In the genomic region with DNA sequence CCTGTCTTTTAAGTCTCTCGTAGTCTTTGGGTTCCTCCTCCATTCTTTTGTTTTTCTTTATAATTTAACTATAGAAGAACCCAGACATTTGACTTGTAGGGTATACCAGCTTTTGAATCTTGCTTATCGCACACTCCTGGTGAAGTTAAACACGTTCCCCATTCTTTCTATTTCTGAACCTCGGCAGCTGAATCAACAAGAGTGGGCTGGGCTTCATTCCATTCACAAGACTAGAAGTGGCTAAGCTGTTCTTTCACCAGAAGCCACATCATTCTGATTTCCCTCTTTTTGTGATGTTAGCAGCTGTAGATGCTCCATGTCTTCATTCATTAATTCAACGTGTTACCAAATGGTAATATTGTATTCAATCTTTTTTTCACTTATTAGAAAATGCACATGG, we compare ENCODE assay signal across 23 cellular contexts.
DNase-seq lines count a peak whose midpoint lies in the region; ATAC-seq and TF ChIP-seq lines count a peak whose summit lies in the region.
"Had no signal": no experiment of that assay in that cellular context is flagged by ENCODE, and none has a peak within 500 bp of the region (broad histone marks: within the 10 kb centered on the region; RNA-seq: fewer than 3 reads in every experiment).

No MANE protein-coding gene starts in this region.

- peak; percentile 75 for DNase-seq in DMS53 (lab: John Stamatoyannopoulos, UW)
- DNase-seq in NCI-H146 (lab: John Stamatoyannopoulos, UW), result peak; percentile 84
- DNase-seq in SHP77 (lab: John Stamatoyannopoulos, UW), result peak; percentile 24 to 37
- DNase-seq in myocyte (ENCODE audit: low read depth), result peak; percentile 89
- DNase-seq in activated naive CD4-positive, alpha-beta T cell (lab: John Stamatoyannopoulos, UW), result no peak
- no peak for DNase-seq in retina
- DNase-seq in right lobe of liver, result no peak
- DNase-seq: activated CD4-positive, alpha-beta T cell treated with anti-CD3 and anti-CD28 coated beads for 36 hours; activated gamma-delta T cell; activated naive CD8-positive, alpha-beta T cell treated with anti-CD3 and anti-CD28 coated beads, Interleukin-2, amount 50 U/mL, for 24 hours; effector CD4-positive, alpha-beta T cell; H9; kidney; lower lobe of right lung; NCI-H1436; NCI-H226; right cardiac atrium; stimulated activated CD4-positive, alpha-beta T cell treated with anti-CD3 and anti-CD28 coated beads, Interleukin-12 subunit alpha, Interleukin-12 subunit beta, amount 100 ng/mL, for 4 hours; stimulated activated naive B cell treated with anti-CD40 and anti-IgM and Interleukin-4, amounts not matched to agents 10 μg/mL and 1 μg/mL and 100 μg/mL, for 72 hours had no signal

- no peaks in the 10 kb centered on the region for H3K4me1 ChIP-seq in right lobe of liver
- H3K4me1 ChIP-seq: lower lobe of right lung, parathyroid adenoma had no signal

- intact Hi-C loops in right lobe of liver (cut with DNase I), result loop anchor here in 1 of 2 donors (10.0 kb wide), 1 partner anchor 275 kb away; no protein-coding TSS in a partner anchor

- WGBS in right lobe of liver (ENCODE audit: insufficient coverage, low coverage, low lambda C conversion rate, missing lambda C conversion rate), result 46% methylated on average over 5 of the region's 5 CpGs

- H3K27me3 ChIP-seq in right lobe of liver, result no peaks in the 10 kb centered on the region

- TF ChIP-seq CTCF in right lobe of liver (IDR thresholded peaks at IDR 0.05), result no peak

- H3K4me3 ChIP-seq in right lobe of liver, result no peak overlapping the region
- H3K4me3 ChIP-seq: lower lobe of right lung had no signal

- TF ChIP-seq POLR2A in right lobe of liver (IDR thresholded peaks at IDR 0.05), result no peak

- H3K9me3 ChIP-seq in right lobe of liver, result no peaks in the 10 kb centered on the region
- H3K9me3 ChIP-seq: lower lobe of right lung had no signal

- H3K36me3 ChIP-seq in right lobe of liver, result no peaks in the 10 kb centered on the region
- H3K36me3 ChIP-seq: lower lobe of right lung had no signal

- ATAC-seq in HG03196 (IDR thresholded peaks at IDR 0.05; ENCODE audit: unreplicated experiment), result no peak
- no peak for ATAC-seq in right lobe of liver
- ATAC-seq: activated CD4-positive, alpha-beta T cell treated with anti-CD3 and anti-CD28 coated beads for 36 hours; activated naive CD8-positive, alpha-beta T cell treated with anti-CD3 and anti-CD28 coated beads, Interleukin-2, amount 50 U/mL, for 24 hours; lower lobe of right lung; right cardiac atrium; stimulated activated naive B cell treated with anti-CD40 and anti-IgM and Interleukin-4, amounts not matched to agents 10 μg/mL and 1 μg/mL and 100 μg/mL, for 72 hours had no signal

- no peak overlapping the region for H3K27ac ChIP-seq in right lobe of liver
- H3K27ac ChIP-seq: C4-2B, epithelial cell of prostate, lower lobe of right lung, parathyroid adenoma had no signal

Comparison
In these comparisons a context has a peak if more than half of its experiments do, and no peak if none do; other contexts are left out.
1. DNase-seq: peak in DMS53 (single experiment), NCI-H146 (single experiment), SHP77 (2 of 2) and myocyte (single experiment); none in activated naive CD4-positive, alpha-beta T cell (0 of 4), retina (single experiment) and right lobe of liver (0 of 3).